22 cellular contexts compared by ENCODE assay signal in the genomic region with DNA sequence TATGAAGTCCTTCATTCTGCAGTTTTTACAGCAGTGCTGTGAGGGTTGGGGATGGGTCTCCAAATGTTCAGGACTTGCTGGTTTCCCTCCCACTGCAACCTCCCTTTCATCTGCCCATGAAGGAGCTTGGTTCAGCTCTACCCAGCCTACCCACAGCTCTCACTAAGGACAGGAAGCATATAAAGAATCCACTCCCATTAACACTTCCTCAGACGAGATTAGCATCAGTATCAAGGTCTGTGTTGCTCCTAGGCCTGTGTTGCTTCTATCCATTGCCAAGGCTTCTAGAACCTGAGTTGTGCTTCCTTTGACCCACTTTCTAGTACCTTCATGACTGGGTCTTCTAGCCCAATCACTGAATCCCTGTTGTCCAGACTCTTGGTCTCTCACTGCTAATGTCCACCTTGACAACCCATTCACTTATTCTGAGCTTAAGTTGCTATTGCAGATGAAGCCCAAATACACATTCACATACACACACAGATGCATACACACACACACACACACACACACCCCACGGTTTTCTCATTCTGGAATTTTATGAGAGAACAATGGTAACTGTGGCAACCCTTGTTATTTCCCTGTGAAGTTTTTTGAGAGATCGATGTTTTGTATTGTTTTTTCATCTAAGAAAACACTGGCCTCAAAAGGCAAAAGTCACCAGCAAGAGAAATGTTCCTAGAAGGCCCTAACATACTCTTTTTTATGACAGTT.
"Had no signal": no experiment of that assay in that cellular context is flagged by ENCODE, and none has a peak within 500 bp of the region (broad histone marks: within the 10 kb centered on the region; RNA-seq: fewer than 3 reads in every experiment).

No MANE protein-coding gene starts in this region.

- DNase-seq: activated CD4-positive, alpha-beta memory T cell treated with anti-CD3 and anti-CD28 coated beads for 36 hours; activated CD4-positive, alpha-beta T cell treated with anti-CD3 and anti-CD28 coated beads for 36 hours; activated naive CD4-positive, alpha-beta T cell; activated naive CD8-positive, alpha-beta T cell treated with anti-CD3 and anti-CD28 coated beads, Interleukin-2, amount 10 ng/mL, durations not matched to agents 7 days and 5 days; body of pancreas; caudate nucleus; colonic mucosa; gastrocnemius medialis; heart left ventricle; left ventricle myocardium superior; mucosa of descending colon; naive B cell; sigmoid colon; stimulated activated CD4-positive, alpha-beta T cell treated with anti-CD3 and anti-CD28 coated beads, Interleukin-4, amount 100 ng/mL, for 24 hours; stomach; T1000; testis; upper lobe of left lung had no signal

- H3K9me3 Mint-ChIP-seq: activated naive CD8-positive, alpha-beta T cell treated with anti-CD3 and anti-CD28 coated beads, Interleukin-2, amount 10 ng/mL, durations not matched to agents 7 days and 5 days; memory B cell; naive B cell had no signal

- H3K27ac Mint-ChIP-seq: activated CD4-positive, alpha-beta memory T cell treated with anti-CD3 and anti-CD28 coated beads for 36 hours; activated CD4-positive, alpha-beta T cell treated with anti-CD3 and anti-CD28 coated beads for 36 hours; activated naive CD8-positive, alpha-beta T cell treated with anti-CD3 and anti-CD28 coated beads, Interleukin-2, amount 10 ng/mL, durations not matched to agents 7 days and 5 days; activated T-helper 17 cell treated with anti-CD3 and anti-CD28 coated beads, Interleukin-2, amount 50 U/mL, for 72 hours; memory B cell; naive B cell; stimulated activated effector memory CD8-positive, alpha-beta T cell treated with anti-CD3 and anti-CD28 coated beads, Interleukin-12 subunit alpha, Interleukin-12 subunit beta, amount 100 ng/mL, for 72 hours had no signal

- H3K27me3 Mint-ChIP-seq: activated CD4-positive, alpha-beta memory T cell treated with anti-CD3 and anti-CD28 coated beads for 36 hours; activated CD4-positive, alpha-beta T cell treated with anti-CD3 and anti-CD28 coated beads for 36 hours; activated naive CD8-positive, alpha-beta T cell treated with anti-CD3 and anti-CD28 coated beads, Interleukin-2, amount 10 ng/mL, durations not matched to agents 7 days and 5 days; activated T-helper 17 cell treated with anti-CD3 and anti-CD28 coated beads, Interleukin-2, amount 50 U/mL, for 72 hours; memory B cell; naive B cell had no signal

- ATAC-seq: activated CD4-positive, alpha-beta T cell treated with anti-CD3 and anti-CD28 coated beads for 36 hours; activated T-helper 17 cell treated with anti-CD3 and anti-CD28 coated beads, Interleukin-2, amount 50 U/mL, for 72 hours; body of pancreas; esophagus mucosa; gastrocnemius medialis; left ventricle myocardium superior; mucosa of descending colon; stimulated activated effector memory CD8-positive, alpha-beta T cell treated with anti-CD3 and anti-CD28 coated beads, Interleukin-12 subunit alpha, Interleukin-12 subunit beta, amount 100 ng/mL, for 72 hours had no signal

- H3K4me1 Mint-ChIP-seq: activated CD4-positive, alpha-beta T cell treated with anti-CD3 and anti-CD28 coated beads for 36 hours; activated naive CD8-positive, alpha-beta T cell treated with anti-CD3 and anti-CD28 coated beads, Interleukin-2, amount 10 ng/mL, durations not matched to agents 7 days and 5 days; activated T-helper 17 cell treated with anti-CD3 and anti-CD28 coated beads, Interleukin-2, amount 50 U/mL, for 72 hours; naive B cell; stimulated activated effector memory CD8-positive, alpha-beta T cell treated with anti-CD3 and anti-CD28 coated beads, Interleukin-12 subunit alpha, Interleukin-12 subunit beta, amount 100 ng/mL, for 72 hours had no signal

- H3K36me3 Mint-ChIP-seq: activated CD4-positive, alpha-beta memory T cell treated with anti-CD3 and anti-CD28 coated beads for 36 hours; activated naive CD8-positive, alpha-beta T cell treated with anti-CD3 and anti-CD28 coated beads, Interleukin-2, amount 10 ng/mL, durations not matched to agents 7 days and 5 days; memory B cell; naive B cell; stimulated activated effector memory CD8-positive, alpha-beta T cell treated with anti-CD3 and anti-CD28 coated beads, Interleukin-12 subunit alpha, Interleukin-12 subunit beta, amount 100 ng/mL, for 72 hours had no signal

- H3K4me3 Mint-ChIP-seq: activated CD4-positive, alpha-beta memory T cell treated with anti-CD3 and anti-CD28 coated beads for 36 hours; activated CD4-positive, alpha-beta T cell treated with anti-CD3 and anti-CD28 coated beads for 36 hours; activated naive CD8-positive, alpha-beta T cell treated with anti-CD3 and anti-CD28 coated beads, Interleukin-2, amount 10 ng/mL, durations not matched to agents 7 days and 5 days; activated T-helper 17 cell treated with anti-CD3 and anti-CD28 coated beads, Interleukin-2, amount 50 U/mL, for 72 hours; memory B cell; naive B cell; stimulated activated effector memory CD8-positive, alpha-beta T cell treated with anti-CD3 and anti-CD28 coated beads, Interleukin-12 subunit alpha, Interleukin-12 subunit beta, amount 100 ng/mL, for 72 hours had no signal
